ENCODE assay signal across 17 cellular contexts in the genomic region with DNA sequence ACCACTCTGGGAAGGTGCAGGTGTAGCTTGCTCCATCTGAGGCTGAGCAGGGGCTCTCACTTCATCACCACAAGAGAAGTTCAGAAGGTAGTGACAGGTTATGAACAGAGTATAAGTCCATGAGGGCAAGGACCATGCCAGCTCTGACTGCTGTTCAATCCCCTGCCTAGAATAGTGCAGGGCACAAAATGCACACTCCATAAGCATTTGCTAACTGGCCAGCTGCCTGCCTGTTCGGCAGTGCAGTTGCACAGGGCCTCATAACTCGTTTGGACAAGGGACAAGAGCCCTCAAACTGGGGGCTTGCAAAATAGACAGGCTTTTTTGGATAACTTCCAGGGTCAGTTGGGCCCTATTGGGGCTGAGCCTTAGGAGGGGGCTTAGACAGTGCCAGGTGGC. TPM values are rescaled to one million over a fixed set of nuclear protein-coding genes. Genes with fewer than 3 reads are reported as not detected.
DNase-seq lines count a peak whose midpoint lies in the region; TF ChIP-seq lines count a peak whose summit lies in the region.
"Had no signal": no experiment of that assay in that cellular context is flagged by ENCODE, and none has a peak within 500 bp of the region (broad histone marks: within the 10 kb centered on the region; RNA-seq: fewer than 3 reads in every experiment).

No MANE protein-coding gene starts in this region.

- H3K27ac Mint-ChIP-seq in nephron, result peak overlapping the region; percentile 84 to 98 (median 95)
- H3K27ac Mint-ChIP-seq: activated CD8-positive, alpha-beta T cell treated with anti-CD3 and anti-CD28 coated beads, Interleukin-2, amount 10 ng/mL, durations not matched to agents 7 days and 5 days had no signal

- TF ChIP-seq CTCF in dorsolateral prefrontal cortex (IDR thresholded peaks at IDR 0.05 in 54 of 56, conservative IDR thresholded peaks at IDR 0.05 in 2 of 56; ENCODE audit: low read depth in 1 of 56, partially characterized antibody in 56 of 56) (no peak), nephron (IDR thresholded peaks at IDR 0.05; ENCODE audit: unreplicated experiment in 3 of 3) (no peak), tibial nerve (IDR thresholded peaks at IDR 0.05) (no peak)

- no peak for TF ChIP-seq POLR2A in tibial nerve (IDR thresholded peaks at IDR 0.05)

- WGBS in tibial nerve, 2 donors, result 23 to 25% methylated on average over 2 of the region's 2 CpGs

- peaks cover 91% of the 10 kb centered on the region for H3K36me3 Mint-ChIP-seq in nephron (ENCODE audit: low read depth)

- no peaks in the 10 kb centered on the region for H3K27me3 ChIP-seq in dorsolateral prefrontal cortex
- H3K27me3 ChIP-seq in tibial nerve, result no peaks in the 10 kb centered on the region

- no peak overlapping the region for H3K4me3 Mint-ChIP-seq in nephron
- H3K4me3 Mint-ChIP-seq: activated CD8-positive, alpha-beta T cell treated with anti-CD3 and anti-CD28 coated beads, Interleukin-2, amount 10 ng/mL, durations not matched to agents 7 days and 5 days had no signal

- H3K4me1 ChIP-seq in tibial nerve, result peaks cover 4 to 92% (median 41%) of the 10 kb centered on the region in 4 donors

- H3K27ac ChIP-seq in dorsolateral prefrontal cortex, result peak overlapping the region in 46 of 59 donors; percentile 1 to 82 (median 59)
- peak overlapping the region in 3 of 4 donors; percentile 48 to 95 (median 91) for H3K27ac ChIP-seq in tibial nerve
- H3K27ac ChIP-seq: 22Rv1 had no signal

- intact Hi-C loops in dorsolateral prefrontal cortex (cut with DNase I), result no loop called here

- no peaks in the 10 kb centered on the region for H3K9me3 Mint-ChIP-seq in nephron

- DNase-seq in DMS 273 (lab: John Stamatoyannopoulos, UW; ENCODE audit: unreplicated experiment), result peak; percentile 38
- no peak for DNase-seq in DMS 273 treated with DMSO at 0.1 percent for 48 hours (lab: John Stamatoyannopoulos, UW)
- DNase-seq in dorsolateral prefrontal cortex, result no peak
- DNase-seq in tibial nerve (ENCODE audit: low spot score in 2 of 2), result no peak
- no peak for DNase-seq in NCI-H2029 (lab: John Stamatoyannopoulos, UW)
- no peak for DNase-seq in amniotic stem cell (lab: John Stamatoyannopoulos, UW)
- no peak for DNase-seq in NOMO-1 treated with DMSO at 0.1 percent for 48 hours (lab: John Stamatoyannopoulos, UW; ENCODE audit: unreplicated experiment)
- DNase-seq: activated CD8-positive, alpha-beta T cell treated with anti-CD3 and anti-CD28 coated beads, Interleukin-2, amount 10 ng/mL, durations not matched to agents 7 days and 5 days; activated gamma-delta T cell; cerebellar nuclear complex; NCI-H524 treated with DMSO at 0.1 percent for 48 hours; posterior cingulate gyrus; stimulated activated CD4-positive, alpha-beta T cell treated with anti-CD3 and anti-CD28 coated beads, Interleukin-2, amount 100 ng/mL, for 48 hours; stimulated activated naive CD4-positive, alpha-beta T cell; T1000 had no signal

- no peaks in the 10 kb centered on the region for H3K9me3 ChIP-seq in tibial nerve

- H3K36me3 ChIP-seq in tibial nerve, result peaks cover 0 to 93% (median 7%) of the 10 kb centered on the region in 3 donors

- TF ChIP-seq EP300 in tibial nerve (IDR thresholded peaks at IDR 0.05), result no peak

- peaks cover 75% of the 10 kb centered on the region for H3K4me1 Mint-ChIP-seq in nephron

- no peaks in the 10 kb centered on the region for H3K27me3 Mint-ChIP-seq in nephron (ENCODE audit: low read depth)

- H3K4me3 ChIP-seq in dorsolateral prefrontal cortex (no peak overlapping the region), tibial nerve (no peak overlapping the region)

RNA-seq across cellular contexts. Expression of a gene that starts 21.1 kb away (rescaled TPM):
- total RNA-seq in dorsolateral prefrontal cortex, result 100 to 1,000 TPM; 118 to 878 (median 329) TPM
- 1,000 to 10,000 TPM in 3 of 4 donors, 100 to 1,000 TPM in 1; 918 to 2,129 (median 1,501) TPM for total RNA-seq in tibial nerve
- total RNA-seq: activated CD8-positive, alpha-beta T cell treated with anti-CD3 and anti-CD28 coated beads, Interleukin-2, amount 10 ng/mL, durations not matched to agents 7 days and 5 days had no signal
